ENCODE assay signal across 9 cellular contexts in the genomic region with DNA sequence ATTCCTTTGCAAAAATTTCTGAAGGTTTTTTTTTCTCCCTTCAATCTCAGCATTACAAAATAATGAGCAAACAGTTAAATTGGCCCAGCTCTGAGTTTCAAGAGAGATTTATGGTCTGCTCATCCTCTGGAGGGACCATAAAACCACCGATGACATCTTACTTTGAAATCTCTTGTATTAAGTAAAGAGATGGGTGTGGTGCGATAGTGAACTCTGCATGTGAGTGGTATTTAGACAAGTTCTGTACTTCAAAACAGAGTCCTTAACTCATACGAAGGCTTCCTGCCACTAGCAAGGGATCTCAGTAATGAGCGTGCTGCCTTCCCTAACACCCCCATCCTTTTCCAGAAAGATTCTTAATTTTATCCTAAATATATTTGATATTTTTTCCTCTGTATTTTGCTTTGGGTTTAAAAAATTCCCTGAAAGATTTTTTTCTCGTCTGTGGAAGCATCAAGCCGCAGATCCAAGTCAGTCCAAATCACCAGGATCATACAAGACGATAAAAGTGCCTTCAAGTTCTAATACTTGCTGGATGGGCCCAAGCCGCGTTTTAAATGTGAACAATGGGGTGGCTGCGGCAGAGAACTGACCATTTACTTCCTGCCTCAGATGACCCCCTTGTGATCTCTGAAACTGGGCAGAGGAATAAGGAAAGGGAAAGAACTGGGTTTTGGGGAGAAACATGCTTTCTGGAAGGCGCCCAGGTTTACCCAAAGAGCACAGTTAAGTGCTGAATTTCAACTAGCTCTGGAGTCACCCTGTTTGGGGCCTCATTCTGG. TPM values are rescaled to one million over a fixed set of nuclear protein-coding genes. Genes with fewer than 3 reads are reported as not detected.
A peak's percentile ranks its signal among the peaks of the same experiment; 100 is the strongest.
DNase-seq lines count a peak whose midpoint lies in the region; ATAC-seq and TF ChIP-seq lines count a peak whose summit lies in the region.
"Had no signal": no experiment of that assay in that cellular context is flagged by ENCODE, and none has a peak within 500 bp of the region (broad histone marks: within the 10 kb centered on the region; RNA-seq: fewer than 3 reads in every experiment).

No MANE protein-coding gene starts in this region.

- peak overlapping the region; percentile 80 for H3K27ac ChIP-seq in lower lobe of right lung
- H3K27ac ChIP-seq in suprapubic skin, result peak overlapping the region; percentile 91

- no peaks in the 10 kb centered on the region for H3K36me3 Mint-ChIP-seq in activated CD4-positive, alpha-beta T cell treated with anti-CD3 and anti-CD28 coated beads, Interleukin-2, amount 10 ng/mL, durations not matched to agents 24 days and 14 days (ENCODE audit: low read depth)
- no peaks in the 10 kb centered on the region for H3K36me3 Mint-ChIP-seq in brain

- no peaks in the 10 kb centered on the region for H3K9me3 ChIP-seq in lower lobe of right lung
- no peaks in the 10 kb centered on the region for H3K9me3 ChIP-seq in suprapubic skin

- ATAC-seq in lower lobe of right lung (peak in 1 of 2 donors; percentile 50), GM21786 (IDR thresholded peaks at IDR 0.05; ENCODE audit: unreplicated experiment) (no peak), GM21717 (IDR thresholded peaks at IDR 0.05; ENCODE audit: unreplicated experiment) (no peak)

- TF ChIP-seq POLR2A in suprapubic skin (IDR thresholded peaks at IDR 0.05), result no peak

- no peak for TF ChIP-seq EP300 in suprapubic skin (IDR thresholded peaks at IDR 0.05)

- peaks cover 64% of the 10 kb centered on the region for H3K4me1 ChIP-seq in lower lobe of right lung
- peaks cover 57% of the 10 kb centered on the region for H3K4me1 ChIP-seq in suprapubic skin

- TF ChIP-seq CTCF in brain (conservative IDR thresholded peaks at IDR 0.05) (no peak), lower lobe of right lung (IDR thresholded peaks at IDR 0.05) (no peak), suprapubic skin (IDR thresholded peaks at IDR 0.05) (no peak)

- H3K9me3 Mint-ChIP-seq in activated CD4-positive, alpha-beta T cell treated with anti-CD3 and anti-CD28 coated beads, Interleukin-2, amount 10 ng/mL, durations not matched to agents 24 days and 14 days, result no peaks in the 10 kb centered on the region
- H3K9me3 Mint-ChIP-seq in brain, result peaks cover 0 to 7% (median 1%) of the 10 kb centered on the region in 5 experiments

- no peaks in the 10 kb centered on the region for H3K36me3 ChIP-seq in lower lobe of right lung
- H3K36me3 ChIP-seq in suprapubic skin, result no peaks in the 10 kb centered on the region

- H3K4me3 ChIP-seq in lower lobe of right lung (peak overlapping the region; percentile 75), suprapubic skin (peak overlapping the region; percentile 75)

- H3K4me3 Mint-ChIP-seq in activated CD4-positive, alpha-beta T cell treated with anti-CD3 and anti-CD28 coated beads, Interleukin-2, amount 10 ng/mL, durations not matched to agents 24 days and 14 days, result peak overlapping the region; percentile 76
- peak overlapping the region; percentile 49 to 91 (median 85) for H3K4me3 Mint-ChIP-seq in brain

- 38% methylated on average over 11 of the region's 11 CpGs for WGBS in suprapubic skin

- no peak overlapping the region for H3K27ac Mint-ChIP-seq in activated CD4-positive, alpha-beta T cell treated with anti-CD3 and anti-CD28 coated beads, Interleukin-2, amount 10 ng/mL, durations not matched to agents 24 days and 14 days
- peak overlapping the region in 3 of 5 experiments; percentile 69 to 94 (median 89) for H3K27ac Mint-ChIP-seq in brain

- H3K4me1 Mint-ChIP-seq in activated CD4-positive, alpha-beta T cell treated with anti-CD3 and anti-CD28 coated beads, Interleukin-2, amount 10 ng/mL, durations not matched to agents 24 days and 14 days, result peaks cover 6% of the 10 kb centered on the region
- peaks cover 15% of the 10 kb centered on the region for H3K4me1 Mint-ChIP-seq in brain

- intact Hi-C loops in activated CD4-positive, alpha-beta T cell treated with anti-CD3 and anti-CD28 coated beads, Interleukin-2, amount 10 ng/mL, durations not matched to agents 24 days and 14 days (cut with micrococcal nuclease), result no loop called here
- intact Hi-C loops in lower lobe of right lung (cut with DNase I) (no loop called here), posterior cingulate gyrus (cut with DNase I) (no loop called here)

- DNase-seq in activated CD4-positive, alpha-beta T cell treated with anti-CD3 and anti-CD28 coated beads, Interleukin-2, amount 10 ng/mL, durations not matched to agents 24 days and 14 days, result no peak
- no peak for DNase-seq in activated CD4-positive, alpha-beta T cell treated with anti-CD3 and anti-CD28 coated beads, Interleukin-2, amount 50 U/mL, for 1 hour
- DNase-seq in lower lobe of right lung (no peak), suprapubic skin (ENCODE audit: low spot score in 2 of 2) (no peak), posterior cingulate gyrus (no peak)

- peaks cover 10% of the 10 kb centered on the region for H3K27me3 ChIP-seq in lower lobe of right lung (ENCODE audit: low read depth)
- peaks cover 19% of the 10 kb centered on the region for H3K27me3 ChIP-seq in suprapubic skin

- H3K27me3 Mint-ChIP-seq in activated CD4-positive, alpha-beta T cell treated with anti-CD3 and anti-CD28 coated beads, Interleukin-2, amount 10 ng/mL, durations not matched to agents 24 days and 14 days, result peaks cover 76% of the 10 kb centered on the region
- H3K27me3 Mint-ChIP-seq in brain, result peaks cover 86% of the 10 kb centered on the region

RNA-seq across cellular contexts. Expression of a gene that starts 1.9 kb away (rescaled TPM):
- total RNA-seq in activated CD4-positive, alpha-beta T cell treated with anti-CD3 and anti-CD28 coated beads, Interleukin-2, amount 10 ng/mL, durations not matched to agents 24 days and 14 days, result not detected in 2 replicates
- polyA plus RNA-seq in brain (ENCODE audit: insufficient read depth, low read depth, low replicate concordance), result 2.4 TPM
- total RNA-seq in lower lobe of right lung, result 38.7 TPM
- 1 to 10 TPM in 3 of 4 donors, under 1 TPM in 1; 0.78 to 6.4 (median 4.7) TPM for total RNA-seq in suprapubic skin
- polyA plus RNA-seq: AG04450 had no signal
